In the genomic region with DNA sequence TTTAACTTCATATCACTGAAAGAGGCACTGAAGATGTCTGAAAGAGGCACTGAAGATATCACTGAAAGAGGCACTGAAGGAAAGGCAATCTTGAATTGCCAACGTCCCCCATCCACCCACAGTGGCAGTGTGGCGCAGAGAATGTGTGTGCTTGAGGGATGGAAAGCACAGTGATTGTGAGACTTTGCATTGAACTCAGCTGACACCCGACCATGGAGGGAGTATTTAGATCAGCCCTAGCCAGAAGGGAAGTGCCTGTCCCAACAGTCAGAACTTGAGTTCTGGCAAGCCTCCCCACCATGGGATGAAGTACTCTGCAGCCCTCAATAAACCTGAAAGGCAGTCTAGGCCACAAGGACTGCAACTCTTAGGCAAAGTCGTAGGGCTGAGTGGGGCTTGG, we compare ENCODE assay signal across 11 cellular contexts. TPM values are rescaled to one million over a fixed set of nuclear protein-coding genes. Genes with fewer than 3 reads are reported as not detected.
A peak's percentile ranks its signal among the peaks of the same experiment; 100 is the strongest.
DNase-seq lines count a peak whose midpoint lies in the region; ATAC-seq and TF ChIP-seq lines count a peak whose summit lies in the region.
"Had no signal": no experiment of that assay in that cellular context is flagged by ENCODE, and none has a peak within 500 bp of the region (broad histone marks: within the 10 kb centered on the region; RNA-seq: fewer than 3 reads in every experiment).

No MANE protein-coding gene starts in this region.

- peaks cover 37 to 76% (median 75%) of the 10 kb centered on the region in 4 donors for H3K4me1 Mint-ChIP-seq in naive thymus-derived CD8-positive, alpha-beta T cell

- ATAC-seq in GM18511 (IDR thresholded peaks at IDR 0.05; ENCODE audit: unreplicated experiment) (peak; percentile 55), HG02870 (IDR thresholded peaks at IDR 0.05; ENCODE audit: unreplicated experiment) (peak; percentile 73)
- peak in 1 of 2 donors; percentile 23 for ATAC-seq in naive thymus-derived CD8-positive, alpha-beta T cell

- peaks cover 0 to 3% (median 0%) of the 10 kb centered on the region in 3 donors for H3K36me3 Mint-ChIP-seq in naive thymus-derived CD8-positive, alpha-beta T cell

- POLR2A ChIA-PET in naive thymus-derived CD8-positive, alpha-beta T cell (lab: Charles Lee): no interaction called here

- no peak overlapping the region for H2BK5ac ChIP-seq in neuronal stem cell (ENCODE audit: low read length)

- no peak overlapping the region for H3K9ac ChIP-seq in neuronal stem cell (ENCODE audit: low read depth, low read length, poor library complexity)

- H2BK15ac ChIP-seq in neuronal stem cell (ENCODE audit: low read length): no peak overlapping the region

- H2AK5ac ChIP-seq in neuronal stem cell (ENCODE audit: low read depth, low read length): no peak overlapping the region

- no peak overlapping the region for H2AFZ ChIP-seq in neuronal stem cell (ENCODE audit: low read length)

- no peak overlapping the region for H4K91ac ChIP-seq in neuronal stem cell (ENCODE audit: low read depth, low read length, poor library complexity)

- H3K14ac ChIP-seq in neuronal stem cell (ENCODE audit: low read length): no peak overlapping the region

- H4K8ac ChIP-seq in neuronal stem cell (ENCODE audit: low read depth, low read length): no peak overlapping the region

- peaks cover 14% of the 10 kb centered on the region for H3K79me1 ChIP-seq in neuronal stem cell (ENCODE audit: low read depth, low read length)

- H3K9me3 ChIP-seq in BE2C: no peaks in the 10 kb centered on the region
- peaks cover 0 to 50% of the 10 kb centered on the region in 2 donors for H3K9me3 ChIP-seq in neuronal stem cell (replicated peaks in 1 of 2; ENCODE audit: control insufficient read depth in 2 of 2, insufficient read depth in 1 of 2, low read depth in 1 of 2, low read length in 2 of 2)

- DNase-seq in cardiac fibroblast (ENCODE audit: low read depth in 2 of 2) (peak; percentile 25 to 29), BE2C (no peak), neuronal stem cell (ENCODE audit: low spot score) (no peak), NCI-H345 treated with DMSO at 0.1 percent for 48 hours (lab: John Stamatoyannopoulos, UW; ENCODE audit: unreplicated experiment) (no peak)
- DNase-seq in naive thymus-derived CD8-positive, alpha-beta T cell: no peak
- DNase-seq in activated CD4-positive, alpha-beta T cell treated with anti-CD3 and anti-CD28 coated beads for 4 hours: no peak
- DNase-seq: NCI-H2029 had no signal

- H3K27me3 Mint-ChIP-seq in naive thymus-derived CD8-positive, alpha-beta T cell: no peaks in the 10 kb centered on the region
- H3K27me3 Mint-ChIP-seq: central memory CD8-positive, alpha-beta T cell had no signal

- H3K4me3 Mint-ChIP-seq in naive thymus-derived CD8-positive, alpha-beta T cell: peak overlapping the region in 8 of 10 donors; percentile 4 to 57 (median 44)
- H3K4me3 Mint-ChIP-seq: central memory CD8-positive, alpha-beta T cell had no signal

- no peaks in the 10 kb centered on the region for H3K36me3 ChIP-seq in BE2C
- H3K36me3 ChIP-seq in neuronal stem cell (replicated peaks in 1 of 2; ENCODE audit: control insufficient read depth in 2 of 2, insufficient read depth in 2 of 2, low read length in 2 of 2): peaks cover 2 to 27% of the 10 kb centered on the region in 2 donors

- no peak overlapping the region for H3K23ac ChIP-seq in neuronal stem cell (ENCODE audit: low read depth, low read length, poor library complexity)

- H3K4me3 ChIP-seq in cardiac fibroblast (replicated peaks in 1 of 2; ENCODE audit: low read depth in 2 of 2, low read length in 2 of 2): no peak overlapping the region
- no peak overlapping the region for H3K4me3 ChIP-seq in BE2C (ENCODE audit: low read depth, low read length)
- H3K4me3 ChIP-seq in neuronal stem cell (ENCODE audit: low read length in 2 of 2): no peak overlapping the region

- H3K9me3 Mint-ChIP-seq in naive thymus-derived CD8-positive, alpha-beta T cell: no peaks in the 10 kb centered on the region
- H3K9me3 Mint-ChIP-seq: activated T-helper 2 cell treated with anti-CD3 and anti-CD28 coated beads, Interferon-gamma antibody, Interleukin-2, Interleukin-4, amounts not matched to agents 10 μg/mL and 5 μg/mL and 100 μg/mL, durations not matched to agents 14 hours and 24 hours and 36 hours; central memory CD8-positive, alpha-beta T cell had no signal

- TF ChIP-seq CTCF in cardiac fibroblast (IDR thresholded peaks at IDR 0.05; ENCODE audit: low read depth, low read length): no peak
- no peak for TF ChIP-seq CTCF in BE2C (IDR thresholded peaks at IDR 0.05; ENCODE audit: low read depth, low read length)

- WGBS in neuronal stem cell (ENCODE audit: extremely low coverage in 2 of 2, insufficient read length in 2 of 2, insufficient replicate concordance in 1 of 2), 2 donors: no CpG with 5 or more reads among the region's 4 CpGs

- no peak overlapping the region for H3K4ac ChIP-seq in neuronal stem cell (ENCODE audit: low read length)

- H3K18ac ChIP-seq in neuronal stem cell (ENCODE audit: low read length): no peak overlapping the region

- H3K27ac Mint-ChIP-seq in naive thymus-derived CD8-positive, alpha-beta T cell: peak overlapping the region in 9 of 10 donors; percentile 12 to 80 (median 60)
- H3K27ac Mint-ChIP-seq: activated T-helper 2 cell treated with anti-CD3 and anti-CD28 coated beads, Interferon-gamma antibody, Interleukin-2, Interleukin-4, amounts not matched to agents 10 μg/mL and 5 μg/mL and 100 μg/mL, durations not matched to agents 14 hours and 24 hours and 36 hours had no signal

- peaks cover 2% of the 10 kb centered on the region for H3K4me1 ChIP-seq in BE2C
- H3K4me1 ChIP-seq in neuronal stem cell (ENCODE audit: control insufficient read depth in 2 of 2, insufficient read depth in 1 of 2, low read depth in 1 of 2, low read length in 2 of 2): peaks cover 0 to 11% of the 10 kb centered on the region in 2 donors

- H3K27me3 ChIP-seq in BE2C (no peaks in the 10 kb centered on the region), neuronal stem cell (ENCODE audit: control insufficient read depth in 3 of 3, insufficient read depth in 3 of 3, low read depth in 1 of 3, low read length in 3 of 3) (no peaks in the 10 kb centered on the region)

- H3K4me2 ChIP-seq in neuronal stem cell (ENCODE audit: insufficient read depth, low read length, poor library complexity, severe bottlenecking): no peak overlapping the region

- no peak overlapping the region for H2BK120ac ChIP-seq in neuronal stem cell (ENCODE audit: low read depth, low read length)

- H3K27ac ChIP-seq in neuronal stem cell (replicated peaks; ENCODE audit: low read length): no peak overlapping the region

- no peak overlapping the region for H2BK12ac ChIP-seq in neuronal stem cell (ENCODE audit: low read length)

RNA-seq across cellular contexts. Expression of gene MAP4K3, which starts 33.8 kb away (rescaled TPM):
- 10 to 100 TPM; 17.7 to 18.9 TPM for total RNA-seq in naive thymus-derived CD8-positive, alpha-beta T cell
- 1 to 10 TPM; 1.3 to 2.4 (median 2.0) TPM for polyA plus RNA-seq in naive thymus-derived CD8-positive, alpha-beta T cell
- polyA plus RNA-seq in BE2C (2012; ENCODE audit: insufficient read depth, insufficient read length, low read depth): 15.3 TPM
- 14.8 TPM for polyA plus RNA-seq in neuronal stem cell (2013, experiment 1 of 2)
- 15.6 TPM for polyA plus RNA-seq in neuronal stem cell (2013, experiment 2 of 2)

Comparison
In these comparisons a context has a peak if more than half of its experiments do, and no peak if none do; other contexts are left out.
1. DNase-seq: peak in cardiac fibroblast (2 of 2); none in naive thymus-derived CD8-positive, alpha-beta T cell (0 of 10), BE2C (single experiment), neuronal stem cell (single experiment), activated CD4-positive, alpha-beta T cell treated with anti-CD3 and anti-CD28 coated beads for 4 hours (0 of 2) and NCI-H345 treated with DMSO at 0.1 percent for 48 hours (single experiment).